In genomic region chr16:29662729-29663019, GRCh38 we compare ENCODE assay signal across 9 cellular contexts. TPM values are rescaled to one million over a fixed set of nuclear protein-coding genes. Genes with fewer than 3 reads are reported as not detected.
DNase-seq lines count a peak whose midpoint lies in the region; ATAC-seq, FAIRE-seq and TF ChIP-seq lines count a peak whose summit lies in the region.
"Had no signal": no experiment of that assay in that cellular context is flagged by ENCODE, and none has a peak within 500 bp of the region (broad histone marks: within the 10 kb centered on the region; RNA-seq: fewer than 3 reads in every experiment).

No MANE protein-coding gene starts in this region.

- no TSS peak for BruUV-seq in GM12878 (replicated peaks; lab: Mats Ljungman, UMichigan)

- RAD21 ChIA-PET in GM12878 (lab: Charles Lee; ENCODE audit: unreplicated experiment): interaction anchor here (0.6 to 8.2 kb wide), 14 partner anchors 10 to 84 kb away, joined by 3 to 98 read pairs (median 4); partner anchors contain the start of gene QPRT

- peak; percentile 94 for FAIRE-seq in GM12878 (lab: Jason Lieb, UNC)

- H3K27me3 ChIP-seq in GM12878 (replicated peaks in 1 of 2; ENCODE audit: control insufficient read depth in 2 of 2, insufficient read depth in 2 of 2, low read length in 1 of 2): no peaks in the 10 kb centered on the region

- peak overlapping the region; percentile 99 for H3K4me3 ChIP-seq in GM12878

- intact Hi-C loops in GM12878 (cut with micrococcal nuclease; ENCODE audit: unreplicated experiment): loop anchor here (5.0 kb wide), 1 partner anchor 50 kb away; no protein-coding TSS in a partner anchor

- TF ChIP-seq EP300 in GM12878 (IDR thresholded peaks at IDR 0.05; ENCODE audit: borderline replicate concordance in 1 of 2, control insufficient read depth in 1 of 2, low read depth in 2 of 2, low read length in 2 of 2): peak; percentile 44 to 56; a peak in 1 of 4 replicates

- H3K9me3 ChIP-seq in GM12878 (replicated peaks; ENCODE audit: control insufficient read depth, insufficient read depth, low read length): no peaks in the 10 kb centered on the region

- H3K4me2 ChIP-seq in GM12878 (ENCODE audit: control insufficient read depth, insufficient read depth): peak overlapping the region; percentile 89

- ATAC-seq in GM12878: peak; percentile 56

- 0 out of 6 replicates have a peak, but pooled peaks of 1 of the 3 experiments have one; percentile 5 for TF ChIP-seq CTCF in GM12878 (IDR thresholded peaks at IDR 0.05 in 2 of 3, conservative IDR thresholded peaks at IDR 0.05 in 1 of 3; ENCODE audit: control insufficient read depth in 2 of 3, extremely low read depth in 1 of 3, insufficient read depth in 1 of 3, low read depth in 3 of 3, low read length in 3 of 3)

- CTCF ChIA-PET in GM12878 (lab: Yijun Ruan, JAX): interaction anchor here (0.6 to 4.1 kb wide), 11 partner anchors 11 to 664 kb away, joined by 3 to 25 read pairs (median 4); partner anchors contain the start of gene QPRT

- in situ Hi-C loops in GM12878 (cut with MboI): loop anchor here (5.0 kb wide), 1 partner anchor 65 kb away; no protein-coding TSS in a partner anchor

- 2% methylated on average over 4 of the region's 4 CpGs for WGBS in GM12878 (ENCODE audit: insufficient coverage, insufficient replicate concordance, low lambda C conversion rate, missing lambda C conversion rate)

- POLR2A ChIA-PET in GM12878 (lab: Charles Lee): interaction anchor here (0.7 to 4.5 kb wide), 12 partner anchors 10 to 311 kb away, joined by 3 to 62 read pairs (median 7); partner anchors contain the start of gene QPRT

- H3K27ac ChIP-seq in GM12878 (ENCODE audit: control insufficient read depth, insufficient read depth): peak overlapping the region; percentile 81

- no peak for TF ChIP-seq RAD21 in GM12878 (IDR thresholded peaks at IDR 0.05; ENCODE audit: insufficient read depth, low read depth, low read length)

- H3K36me3 ChIP-seq in GM12878 (ENCODE audit: control insufficient read depth in 2 of 2, insufficient read depth in 2 of 2, low read length in 1 of 2): peaks cover 0 to 2% of the 10 kb centered on the region in 2 experiments; a peak in 1 of 4 replicates

- peaks cover 12% of the 10 kb centered on the region for H3K4me1 ChIP-seq in GM12878 (ENCODE audit: control insufficient read depth, insufficient read depth, low read length)

- H3K9ac ChIP-seq in GM12878 (ENCODE audit: control insufficient read depth, insufficient read depth, low read length): peak overlapping the region; percentile 75

- SMC1A ChIA-PET in GM12878 (lab: Charles Lee; ENCODE audit: uncharacterized antibody, unreplicated experiment): interaction anchor here (0.7 to 7.5 kb wide), 8 partner anchors 10 to 154 kb away, joined by 3 to 69 read pairs (median 26); partner anchors contain the start of gene QPRT

- DNase-seq in NK-92 treated with Interleukin-12 subunit alpha and Interleukin-12 subunit beta, amount 100 ng/mL, for 24 hours (lab: John Stamatoyannopoulos, UW): peak; percentile 67
- DNase-seq in NK-92 (lab: John Stamatoyannopoulos, UW; ENCODE audit: unreplicated experiment) (no peak), OCI-M1 (lab: John Stamatoyannopoulos, UW) (peak; percentile 93), GM12878 (ENCODE audit: low read depth, low spot score) (peak; percentile 88), inferior parietal cortex (ENCODE audit: extremely low spot score) (no peak), A172 (ENCODE audit: low spot score) (no peak), DMS153 treated with DMSO at 0.1 percent for 48 hours (lab: John Stamatoyannopoulos, UW; ENCODE audit: unreplicated experiment) (no peak)
- DNase-seq in stimulated activated naive CD4-positive, alpha-beta T cell treated with Interleukin-2 at 50 U/mL for 16 hours (lab: John Stamatoyannopoulos, UW): peak; percentile 26
- DNase-seq: 8988T had no signal

- no peak for TF ChIP-seq POLR2A in GM12878 (IDR thresholded peaks at IDR 0.05; ENCODE audit: low read depth, low read length)

- H3K79me2 ChIP-seq in GM12878 (ENCODE audit: control insufficient read depth, insufficient read depth, low read length): peaks cover 58% of the 10 kb centered on the region

- H4K20me1 ChIP-seq in GM12878 (ENCODE audit: control insufficient read depth, insufficient read depth): no peaks in the 10 kb centered on the region

- H2AFZ ChIP-seq in GM12878 (ENCODE audit: control insufficient read depth, low read depth, low read length): peak overlapping the region; percentile 61

TF ChIP-seq in GM12878, 131 proteins besides CTCF, POLR2A, EP300 and RAD21 (continues in another document):
- TF ChIP-seq NBN (IDR thresholded peaks at IDR 0.05): peak; percentile 76; the same call in 1 of the 2 replicates
- no peak for TF ChIP-seq ZBED1 (IDR thresholded peaks at IDR 0.05; ENCODE audit: borderline replicate concordance)
- TF ChIP-seq TCF3 (IDR thresholded peaks at IDR 0.05; ENCODE audit: borderline replicate concordance, insufficient read depth, low read depth, low read length): 0 out of 2 replicates have a peak, but pooled peaks have one; percentile 61
- TF ChIP-seq POU2F2 (IDR thresholded peaks at IDR 0.05; ENCODE audit: borderline replicate concordance, low read depth, low read length): 0 out of 3 replicates have a peak, but pooled peaks have one; percentile 20
- TF ChIP-seq ZBTB40 (IDR thresholded peaks at IDR 0.05; ENCODE audit: borderline replicate concordance): no peak; the same call in 1 of the 2 replicates
- no peak for TF ChIP-seq RCOR1 (conservative IDR thresholded peaks at IDR 0.05; ENCODE audit: low read depth, low read length)

RNA-seq across cellular contexts. Expression of gene SPN, which starts 0.4 kb away (rescaled TPM):
- total RNA-seq in GM12878 (2013; cell fraction: nucleolus; rRNA removed): 270 and 289 TPM in 2 replicates
- total RNA-seq in GM12878 (2014; rRNA removed) (74.4 and 80.7 TPM in 2 replicates), GM12878 (2014; rRNA removed; fragmentation: Illumina TruSeq; extraction: Trizol) (54.1 and 57.4 TPM in 2 replicates), GM12878 (2021) (173 and 182 TPM in 2 replicates)
- polyA plus RNA-seq in GM12878 (2011; ENCODE audit: low read depth): 29.2 TPM
- polyA plus RNA-seq in GM12878 (2011; rRNA removed) (45.4 and 134 TPM in 2 replicates), GM12878 (2014; fragmentation: Illumina TruSeq; extraction: Trizol) (144 and 150 TPM in 2 replicates), GM12878 (2014; fragmentation: Nextera tagmentation; extraction: Ambion mirVana) (10 to 100 TPM; 16.2 to 42.8 TPM), GM12878 (2014; rRNA removed) (74.6 and 80.2 TPM in 2 replicates), GM12878 (2016; fragmentation: Nextera tagmentation; extraction: Ambion mirVana) (100 to 1,000 TPM; 105 to 108 TPM)
- polyA plus RNA-seq in GM12878 (2011; cell fraction: cytosol; rRNA removed): 78.1 and 109 TPM in 2 replicates
- polyA plus RNA-seq in GM12878 (2011; cell fraction: nucleus; rRNA removed): 119 and 123 TPM in 2 replicates
- polyA plus RNA-seq in GM12878 (2012): 89.0 and 97.1 TPM in 2 replicates
- polyA minus RNA-seq in GM12878 (2011; rRNA and poly(A)+ RNA removed): 96.7 and 112 TPM in 2 replicates
- polyA minus RNA-seq in GM12878 (2011; cell fraction: cytosol; rRNA and poly(A)+ RNA removed): 47.4 and 49.8 TPM in 2 replicates
- 26.7 and 39.3 TPM in 2 replicates for polyA minus RNA-seq in GM12878 (2011; cell fraction: nucleus; rRNA and poly(A)+ RNA removed)
- total RNA-seq in A172 (2014; rRNA removed; shearing (Covaris generic)): 12.6 and 15.7 TPM in 2 replicates

RNA-seq across cellular contexts. Expression of gene QPRT, which starts 16.3 kb away (rescaled TPM):
- total RNA-seq in GM12878 (2013; cell fraction: nucleolus; rRNA removed): 28.0 and 32.4 TPM in 2 replicates
- total RNA-seq in GM12878 (2014; rRNA removed) (32.1 and 36.4 TPM in 2 replicates), GM12878 (2014; rRNA removed; fragmentation: Illumina TruSeq; extraction: Trizol) (15.6 and 16.4 TPM in 2 replicates), GM12878 (2021) (34.8 and 35.7 TPM in 2 replicates)
- polyA plus RNA-seq in GM12878 (2011; ENCODE audit: low read depth): 14.8 TPM
- polyA plus RNA-seq in GM12878 (2011; rRNA removed) (25.7 and 43.0 TPM in 2 replicates), GM12878 (2014; fragmentation: Illumina TruSeq; extraction: Trizol) (19.2 and 19.9 TPM in 2 replicates), GM12878 (2014; fragmentation: Nextera tagmentation; extraction: Ambion mirVana) (1 to 10 TPM; 2.7 to 6.9 TPM), GM12878 (2014; rRNA removed) (30.1 and 31.3 TPM in 2 replicates), GM12878 (2016; fragmentation: Nextera tagmentation; extraction: Ambion mirVana) (10 to 100 TPM; 31.4 to 34.7 TPM)
- 57.2 and 75.7 TPM in 2 replicates for polyA plus RNA-seq in GM12878 (2011; cell fraction: cytosol; rRNA removed)
- polyA plus RNA-seq in GM12878 (2011; cell fraction: nucleus; rRNA removed): 36.7 and 44.1 TPM in 2 replicates
- polyA plus RNA-seq in GM12878 (2012): 52.2 and 54.7 TPM in 2 replicates
- polyA minus RNA-seq in GM12878 (2011; rRNA and poly(A)+ RNA removed): 27.3 and 44.8 TPM in 2 replicates
- polyA minus RNA-seq in GM12878 (2011; cell fraction: cytosol; rRNA and poly(A)+ RNA removed): 20.3 and 25.0 TPM in 2 replicates
- 5.8 and 9.1 TPM in 2 replicates for polyA minus RNA-seq in GM12878 (2011; cell fraction: nucleus; rRNA and poly(A)+ RNA removed)
- total RNA-seq in A172 (2014; rRNA removed; shearing (Covaris generic)): 83.7 and 122 TPM in 2 replicates

Comparison
In these comparisons a context has a peak if more than half of its experiments do, and no peak if none do; other contexts are left out.
1. DNase-seq: peak in NK-92 treated with Interleukin-12 subunit alpha and Interleukin-12 subunit beta, amount 100 ng/mL, for 24 hours (single experiment), OCI-M1 (single experiment), GM12878 (single experiment) and stimulated activated naive CD4-positive, alpha-beta T cell treated with Interleukin-2 at 50 U/mL for 16 hours (single experiment); none in NK-92 (single experiment), inferior parietal cortex (single experiment), A172 (single experiment) and DMS153 treated with DMSO at 0.1 percent for 48 hours (single experiment).